17 cellular contexts compared by ENCODE assay signal in the genomic region with DNA sequence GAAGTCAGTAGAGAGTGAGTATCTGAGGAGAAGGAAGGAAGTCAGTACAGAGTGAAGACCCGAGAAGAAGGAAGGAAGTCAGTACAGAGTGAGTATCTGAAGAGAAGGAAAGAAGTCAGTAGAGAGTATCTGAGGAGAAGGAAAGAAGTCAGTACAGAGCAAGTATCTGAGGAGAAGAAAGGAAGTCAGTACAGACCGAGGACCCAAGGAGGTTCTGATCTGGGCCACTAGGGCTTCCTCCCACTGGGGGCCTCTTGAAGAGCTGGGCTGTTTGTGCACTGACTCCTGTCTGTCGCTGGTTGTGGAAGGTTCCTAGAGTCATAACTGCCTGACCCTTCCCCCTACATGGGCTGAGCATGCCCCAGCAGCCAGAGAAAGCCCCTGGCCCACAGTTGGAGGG.
DNase-seq lines count a peak whose midpoint lies in the region; ATAC-seq and TF ChIP-seq lines count a peak whose summit lies in the region.
"Had no signal": no experiment of that assay in that cellular context is flagged by ENCODE, and none has a peak within 500 bp of the region (broad histone marks: within the 10 kb centered on the region; RNA-seq: fewer than 3 reads in every experiment).

No MANE protein-coding gene starts in this region.

- H3K4me2 ChIP-seq in OCI-LY7 (ENCODE audit: low read length): peak overlapping the region; percentile 3; the same call in 1 of the 2 replicates
- no peak overlapping the region for H3K4me2 ChIP-seq in trophoblast cell (ENCODE audit: low read length)
- H3K4me2 ChIP-seq: A549 had no signal

- intact Hi-C loops in OCI-LY7 (cut with micrococcal nuclease; ENCODE audit: unreplicated experiment): no loop called here

- no peaks in the 10 kb centered on the region for H3K36me3 Mint-ChIP-seq in activated naive CD8-positive, alpha-beta T cell treated with anti-CD3 and anti-CD28 coated beads, Interleukin-2, amount 50 U/mL, for 24 hours (ENCODE audit: low read depth)
- H3K36me3 Mint-ChIP-seq in stimulated activated memory B cell treated with anti-CD40 and anti-IgM and Interleukin-4, amounts not matched to agents 10 μg/mL and 1 μg/mL and 100 μg/mL, for 72 hours: no peaks in the 10 kb centered on the region

- no peak overlapping the region for H3K18ac ChIP-seq in trophoblast cell (ENCODE audit: low read length)

- no peak overlapping the region for H3K14ac ChIP-seq in trophoblast cell (ENCODE audit: low read length)

- H3K4me3 ChIP-seq in OCI-LY7 (ENCODE audit: low read depth, low read length, poor library complexity, severe bottlenecking) (no peak overlapping the region), trophoblast cell (ENCODE audit: low read depth, low read length) (no peak overlapping the region)
- H3K4me3 ChIP-seq: A549, SJSA1 had no signal

- no peak overlapping the region for H2BK12ac ChIP-seq in trophoblast cell (ENCODE audit: low read length)

- H2AK5ac ChIP-seq in trophoblast cell (ENCODE audit: low read length): no peak overlapping the region

- peak overlapping the region; percentile 5 to 36 for H3K4me3 Mint-ChIP-seq in stimulated activated naive CD8-positive, alpha-beta T cell treated with anti-CD3 and anti-CD28 coated beads, Interleukin-15, amount 100 ng/mL, for 72 hours
- H3K4me3 Mint-ChIP-seq in activated naive CD8-positive, alpha-beta T cell treated with anti-CD3 and anti-CD28 coated beads, Interleukin-2, amount 50 U/mL, for 24 hours: peak overlapping the region; percentile 50
- no peak overlapping the region for H3K4me3 Mint-ChIP-seq in stimulated activated memory B cell treated with anti-CD40 and anti-IgM and Interleukin-4, amounts not matched to agents 10 μg/mL and 1 μg/mL and 100 μg/mL, for 72 hours
- H3K4me3 Mint-ChIP-seq: CD4-positive, alpha-beta T cell had no signal

- peaks cover 8 to 21% of the 10 kb centered on the region in 2 donors for H3K9me3 Mint-ChIP-seq in stimulated activated naive CD8-positive, alpha-beta T cell treated with anti-CD3 and anti-CD28 coated beads, Interleukin-15, amount 100 ng/mL, for 72 hours
- H3K9me3 Mint-ChIP-seq in activated naive CD8-positive, alpha-beta T cell treated with anti-CD3 and anti-CD28 coated beads, Interleukin-2, amount 50 U/mL, for 24 hours: peaks cover 13% of the 10 kb centered on the region
- H3K9me3 Mint-ChIP-seq in stimulated activated memory B cell treated with anti-CD40 and anti-IgM and Interleukin-4, amounts not matched to agents 10 μg/mL and 1 μg/mL and 100 μg/mL, for 72 hours: peaks cover 9% of the 10 kb centered on the region

- H3K36me3 ChIP-seq in OCI-LY7 (ENCODE audit: insufficient read depth, low read length) (no peaks in the 10 kb centered on the region), trophoblast cell (ENCODE audit: control insufficient read depth in 1 of 2, insufficient read depth in 2 of 2, low read length in 2 of 2) (no peaks in the 10 kb centered on the region)
- H3K36me3 ChIP-seq: SJSA1 had no signal

- no peak overlapping the region for H3K23ac ChIP-seq in trophoblast cell (ENCODE audit: low read length)

- no peak for TF ChIP-seq CTCF in OCI-LY7 (conservative IDR thresholded peaks at IDR 0.05; ENCODE audit: low read length)

- no peak for DNase-seq in stimulated activated naive CD8-positive, alpha-beta T cell treated with anti-CD3 and anti-CD28 coated beads, Interleukin-15, amount 100 ng/mL, for 72 hours
- no peak for DNase-seq in stimulated activated naive CD8-positive, alpha-beta T cell treated with anti-CD3 and anti-CD28 coated beads, Interleukin-15, Interleukin-2, amounts not matched to agents 100 U/mL and 50 U/mL, for 24 hours
- DNase-seq in OCI-LY7 (ENCODE audit: low spot score): no peak
- no peak for DNase-seq in activated naive CD8-positive, alpha-beta T cell treated with anti-CD3 and anti-CD28 coated beads, Interleukin-2, amount 50 U/mL, for 24 hours
- DNase-seq in trophoblast cell: no peak
- no peak for DNase-seq in kidney glomerular epithelial cell (lab: John Stamatoyannopoulos, UW)
- DNase-seq in DMS 273 (lab: John Stamatoyannopoulos, UW; ENCODE audit: unreplicated experiment): no peak
- DNase-seq: CD4-positive, alpha-beta T cell; Karpas-422; MM.1S; NCI-H1417; NCI-H1930; NCI-H2171; NCI-H82 had no signal

- CTCF ChIA-PET in OCI-LY7 (lab: Charles Lee; ENCODE audit: unreplicated experiment): interaction anchor here (0.7 kb wide), 1 partner anchor 14 kb away, joined by 3 read pairs; no protein-coding TSS in a partner anchor

- H3K79me1 ChIP-seq in trophoblast cell (ENCODE audit: low read length): no peaks in the 10 kb centered on the region

- no peaks in the 10 kb centered on the region for H3K27me3 ChIP-seq in trophoblast cell (ENCODE audit: insufficient read depth, low read length)

- H3K9me3 ChIP-seq in OCI-LY7 (ENCODE audit: low read length): no peaks in the 10 kb centered on the region
- H3K9me3 ChIP-seq in trophoblast cell (ENCODE audit: insufficient read depth, low read depth, low read length): no peaks in the 10 kb centered on the region
- H3K9me3 ChIP-seq: A549, SJSA1 had no signal

- H3K79me2 ChIP-seq in OCI-LY7 (ENCODE audit: insufficient read depth, low read depth, low read length) (no peaks in the 10 kb centered on the region), trophoblast cell (ENCODE audit: control insufficient read depth, insufficient read depth, low read length, poor library complexity) (no peaks in the 10 kb centered on the region)

- no peak overlapping the region for H4K91ac ChIP-seq in trophoblast cell (ENCODE audit: low read depth, low read length)

- no peak for ATAC-seq in stimulated activated naive CD8-positive, alpha-beta T cell treated with anti-CD3 and anti-CD28 coated beads, Interleukin-15, amount 100 ng/mL, for 72 hours
- no peak for ATAC-seq in stimulated activated naive CD8-positive, alpha-beta T cell treated with anti-CD3 and anti-CD28 coated beads, Interleukin-15, Interleukin-2, amounts not matched to agents 100 U/mL and 50 U/mL, for 24 hours
- no peak for ATAC-seq in activated naive CD8-positive, alpha-beta T cell treated with anti-CD3 and anti-CD28 coated beads, Interleukin-2, amount 50 U/mL, for 24 hours
- ATAC-seq in stimulated activated memory B cell treated with anti-CD40 and anti-IgM and Interleukin-4, amounts not matched to agents 10 μg/mL and 1 μg/mL and 100 μg/mL, for 72 hours: no peak

- no peak overlapping the region for H3K27ac ChIP-seq in OCI-LY7 (ENCODE audit: low read depth, low read length, poor library complexity, severe bottlenecking)
- H3K27ac ChIP-seq in trophoblast cell (ENCODE audit: low read depth, low read length): no peak overlapping the region
- H3K27ac ChIP-seq: A549, SJSA1 had no signal

- H2AFZ ChIP-seq in OCI-LY7 (ENCODE audit: low read length) (no peak overlapping the region), trophoblast cell (ENCODE audit: insufficient read depth, low read length, poor library complexity) (no peak overlapping the region)

- H4K20me1 ChIP-seq in OCI-LY7 (ENCODE audit: insufficient read depth, low read length): no peaks in the 10 kb centered on the region

- H3K4ac ChIP-seq in trophoblast cell (ENCODE audit: low read depth, low read length): no peak overlapping the region

- no peak overlapping the region for H3K27ac Mint-ChIP-seq in stimulated activated naive CD8-positive, alpha-beta T cell treated with anti-CD3 and anti-CD28 coated beads, Interleukin-15, amount 100 ng/mL, for 72 hours
- no peak overlapping the region for H3K27ac Mint-ChIP-seq in activated naive CD8-positive, alpha-beta T cell treated with anti-CD3 and anti-CD28 coated beads, Interleukin-2, amount 50 U/mL, for 24 hours
- H3K27ac Mint-ChIP-seq in stimulated activated memory B cell treated with anti-CD40 and anti-IgM and Interleukin-4, amounts not matched to agents 10 μg/mL and 1 μg/mL and 100 μg/mL, for 72 hours: no peak overlapping the region

- BruUV-seq in OCI-LY7 (replicated peaks; lab: Mats Ljungman, UMichigan): no TSS peak

- H2BK120ac ChIP-seq in trophoblast cell (ENCODE audit: insufficient read depth, low read length, poor library complexity): no peak overlapping the region

- POLR2A ChIA-PET in OCI-LY7 (lab: Charles Lee): no interaction called here

- H2BK5ac ChIP-seq in trophoblast cell (ENCODE audit: low read depth, low read length, poor library complexity): no peak overlapping the region

- no peaks in the 10 kb centered on the region for H3K4me1 ChIP-seq in OCI-LY7 (ENCODE audit: insufficient read depth, low read length, poor library complexity, severe bottlenecking)
- no peaks in the 10 kb centered on the region for H3K4me1 ChIP-seq in trophoblast cell (ENCODE audit: control insufficient read depth in 1 of 2, insufficient read depth in 2 of 2, low read length in 2 of 2)
- H3K4me1 ChIP-seq: A549, SJSA1 had no signal

- no peak overlapping the region for H4K8ac ChIP-seq in trophoblast cell (ENCODE audit: low read depth, low read length)

- WGBS in trophoblast cell (ENCODE audit: extremely low coverage, insufficient coverage, insufficient read length): no CpG with 5 or more reads among the region's 3 CpGs

- peak overlapping the region; percentile 51 for H3K9ac ChIP-seq in trophoblast cell (ENCODE audit: low read length)

- H3K9me2 ChIP-seq in OCI-LY7 (ENCODE audit: insufficient read depth, low read length): no peaks in the 10 kb centered on the region

- no peaks in the 10 kb centered on the region for H3K27me3 Mint-ChIP-seq in stimulated activated naive CD8-positive, alpha-beta T cell treated with anti-CD3 and anti-CD28 coated beads, Interleukin-15, amount 100 ng/mL, for 72 hours
- H3K27me3 Mint-ChIP-seq in activated naive CD8-positive, alpha-beta T cell treated with anti-CD3 and anti-CD28 coated beads, Interleukin-2, amount 50 U/mL, for 24 hours: peaks cover 4% of the 10 kb centered on the region
- H3K27me3 Mint-ChIP-seq in stimulated activated memory B cell treated with anti-CD40 and anti-IgM and Interleukin-4, amounts not matched to agents 10 μg/mL and 1 μg/mL and 100 μg/mL, for 72 hours: no peaks in the 10 kb centered on the region

- H3K4me1 Mint-ChIP-seq in stimulated activated naive CD8-positive, alpha-beta T cell treated with anti-CD3 and anti-CD28 coated beads, Interleukin-15, amount 100 ng/mL, for 72 hours: peaks cover 15% of the 10 kb centered on the region
- peaks cover 10% of the 10 kb centered on the region for H3K4me1 Mint-ChIP-seq in activated naive CD8-positive, alpha-beta T cell treated with anti-CD3 and anti-CD28 coated beads, Interleukin-2, amount 50 U/mL, for 24 hours
- peaks cover 8% of the 10 kb centered on the region for H3K4me1 Mint-ChIP-seq in stimulated activated memory B cell treated with anti-CD40 and anti-IgM and Interleukin-4, amounts not matched to agents 10 μg/mL and 1 μg/mL and 100 μg/mL, for 72 hours

- H4K12ac ChIP-seq in trophoblast cell (ENCODE audit: low read depth, low read length): no peak overlapping the region
